Comparison of ENCODE assay signal across 16 cellular contexts in genomic region chr7:17619194-17619818, GRCh38.
A peak's percentile ranks its signal among the peaks of the same experiment; 100 is the strongest.
DNase-seq lines count a peak whose midpoint lies in the region; ATAC-seq and TF ChIP-seq lines count a peak whose summit lies in the region.
"Had no signal": no experiment of that assay in that cellular context is flagged by ENCODE, and none has a peak within 500 bp of the region (broad histone marks: within the 10 kb centered on the region; RNA-seq: fewer than 3 reads in every experiment).

No MANE protein-coding gene starts in this region.

- peak overlapping the region in 1 of 2 experiments; percentile 26 for H3K4ac ChIP-seq in mesenchymal stem cell (ENCODE audit: low read depth in 1 of 2, low read length in 2 of 2)

- no TSS peak for BruUV-seq in Caco-2 (replicated peaks; lab: Mats Ljungman, UMichigan)

- H3K14ac ChIP-seq in mesenchymal stem cell (ENCODE audit: low read length in 2 of 2) = no peak overlapping the region

- no peak overlapping the region for H2BK12ac ChIP-seq in mesenchymal stem cell (ENCODE audit: low read length in 2 of 2)

- no peak overlapping the region for H4K91ac ChIP-seq in mesenchymal stem cell (ENCODE audit: low read length)

- no peak overlapping the region for H4K8ac ChIP-seq in mesenchymal stem cell (ENCODE audit: low read length)

- no peak overlapping the region for H2BK5ac ChIP-seq in mesenchymal stem cell (ENCODE audit: low read depth, low read length, poor library complexity, severe bottlenecking)

- H3K4me1 ChIP-seq in Caco-2 = peaks cover 42% of the 10 kb centered on the region
- H3K4me1 ChIP-seq in colonic mucosa = no peaks in the 10 kb centered on the region
- no peaks in the 10 kb centered on the region for H3K4me1 ChIP-seq in mesenchymal stem cell (ENCODE audit: control insufficient read depth, insufficient read depth, low read depth, low read length)
- H3K4me1 ChIP-seq: Peyer's patch had no signal

- H3K9ac ChIP-seq in colonic mucosa (ENCODE audit: low read depth in 2 of 2, low read length in 2 of 2) (no peak overlapping the region), mesenchymal stem cell (ENCODE audit: low read length) (no peak overlapping the region)
- H3K9ac ChIP-seq: KMS-11 had no signal

- no peaks in the 10 kb centered on the region for H3K27me3 Mint-ChIP-seq in Caco-2 (ENCODE audit: insufficient read depth, unreplicated experiment)
- H3K27me3 Mint-ChIP-seq in activated CD4-positive, alpha-beta memory T cell treated with anti-CD3 and anti-CD28 coated beads for 36 hours = no peaks in the 10 kb centered on the region

- no peak overlapping the region for H3K23ac ChIP-seq in mesenchymal stem cell (ENCODE audit: low read length in 2 of 2)

- H2AK5ac ChIP-seq in mesenchymal stem cell (ENCODE audit: low read length, severe bottlenecking) = no peak overlapping the region

- CTCF ChIA-PET in Caco-2 (lab: Charles Lee) = interaction anchor here (0.8 to 1.5 kb wide), 2 partner anchors 16 to 317 kb away, joined by 3 to 4 read pairs; no protein-coding TSS in a partner anchor
- CTCF ChIA-PET in activated CD4-positive, alpha-beta memory T cell treated with anti-CD3 and anti-CD28 coated beads for 36 hours (lab: Charles Lee) = no interaction called here

- ATAC-seq in GM21515 (IDR thresholded peaks at IDR 0.05; ENCODE audit: unreplicated experiment) = no peak

- no peak overlapping the region for H3K4me3 Mint-ChIP-seq in Caco-2 (ENCODE audit: unreplicated experiment)
- no peak overlapping the region for H3K4me3 Mint-ChIP-seq in activated CD4-positive, alpha-beta memory T cell treated with anti-CD3 and anti-CD28 coated beads for 36 hours

- H3K9me3 ChIP-seq in Caco-2 = no peaks in the 10 kb centered on the region; the same call in 1 of the 2 replicates
- no peaks in the 10 kb centered on the region for H3K9me3 ChIP-seq in colonic mucosa
- no peaks in the 10 kb centered on the region for H3K9me3 ChIP-seq in mesenchymal stem cell (ENCODE audit: control insufficient read depth, low read length)
- H3K9me3 ChIP-seq: BE2C, Peyer's patch had no signal

- no peak for TF ChIP-seq EP300 in Ishikawa (IDR thresholded peaks at IDR 0.05; ENCODE audit: borderline replicate concordance)

- no peaks in the 10 kb centered on the region for H3K27me3 ChIP-seq in Caco-2 (replicated peaks; ENCODE audit: control insufficient read depth, insufficient read depth, low read length)
- H3K27me3 ChIP-seq in colonic mucosa = no peaks in the 10 kb centered on the region
- H3K27me3 ChIP-seq in mesenchymal stem cell (ENCODE audit: control insufficient read depth in 1 of 2, insufficient read depth in 1 of 2, low read length in 2 of 2) = no peaks in the 10 kb centered on the region
- H3K27me3 ChIP-seq: BE2C, Peyer's patch had no signal

- no peak overlapping the region for H2BK15ac ChIP-seq in mesenchymal stem cell (ENCODE audit: low read depth, poor library complexity, severe bottlenecking)

- DNase-seq in Caco-2 = no peak
- DNase-seq in colonic mucosa = no peak
- no peak for DNase-seq in mesenchymal stem cell
- no peak for DNase-seq in activated CD4-positive, alpha-beta memory T cell treated with anti-CD3 and anti-CD28 coated beads for 36 hours
- DNase-seq in NCI-H2227 (lab: John Stamatoyannopoulos, UW; ENCODE audit: unreplicated experiment) = no peak
- DNase-seq: BE2C, EL, GF-D8, NCI-H1417, NCI-H1694 treated with DMSO at 0.1 percent for 48 hours, NCI-H446 treated with DMSO at 0.1 percent for 48 hours, NCI-H526 treated with DMSO at 0.1 percent for 48 hours, Peyer's patch had no signal

- H3K79me1 ChIP-seq in mesenchymal stem cell (replicated peaks; ENCODE audit: low read length, poor library complexity, severe bottlenecking) = no peaks in the 10 kb centered on the region

- WGBS in mesenchymal stem cell = 97% methylated on average over 4 of the region's 5 CpGs

- no peak overlapping the region for H3K4me3 ChIP-seq in Caco-2 (ENCODE audit: low read depth, low read length)
- H3K4me3 ChIP-seq in colonic mucosa = no peak overlapping the region
- no peak overlapping the region for H3K4me3 ChIP-seq in mesenchymal stem cell (ENCODE audit: insufficient read depth in 1 of 2, low read depth in 1 of 2, low read length in 2 of 2)

- TF ChIP-seq CTCF in Caco-2 (IDR thresholded peaks at IDR 0.05; ENCODE audit: insufficient read depth in 1 of 2, low read depth in 1 of 2, low read length in 1 of 2, severe bottlenecking in 1 of 2, unreplicated experiment in 1 of 2) (no peak), colonic mucosa (IDR thresholded peaks at IDR 0.05) (no peak)

- H3K27ac ChIP-seq in colonic mucosa = peak overlapping the region; percentile 6
- H3K27ac ChIP-seq in mesenchymal stem cell (ENCODE audit: low read length, poor library complexity, severe bottlenecking) = no peak overlapping the region
- H3K27ac ChIP-seq: KMS-11, Peyer's patch had no signal

- intact Hi-C loops in Caco-2 (cut with micrococcal nuclease; ENCODE audit: unreplicated experiment) = loop anchor here (2.0 to 5.0 kb wide), 3 partner anchors 39 to 122 kb away; no protein-coding TSS in a partner anchor
- intact Hi-C loops in colonic mucosa (cut with DNase I) = no loop called here
- intact Hi-C loops in activated CD4-positive, alpha-beta memory T cell treated with anti-CD3 and anti-CD28 coated beads for 36 hours (cut with micrococcal nuclease) = no loop called here

- TF ChIP-seq RAD21 in Ishikawa (IDR thresholded peaks at IDR 0.05; ENCODE audit: low read depth) = no peak

- H3K4me1 Mint-ChIP-seq in Caco-2 (ENCODE audit: low read depth, unreplicated experiment) = peaks cover 26% of the 10 kb centered on the region
- no peaks in the 10 kb centered on the region for H3K4me1 Mint-ChIP-seq in activated CD4-positive, alpha-beta memory T cell treated with anti-CD3 and anti-CD28 coated beads for 36 hours (ENCODE audit: low read depth)

- H3K9me3 Mint-ChIP-seq in Caco-2 (ENCODE audit: unreplicated experiment) = no peaks in the 10 kb centered on the region
- H3K9me3 Mint-ChIP-seq in activated CD4-positive, alpha-beta memory T cell treated with anti-CD3 and anti-CD28 coated beads for 36 hours = no peaks in the 10 kb centered on the region

- no peaks in the 10 kb centered on the region for H3K36me3 Mint-ChIP-seq in Caco-2 (ENCODE audit: insufficient read depth, unreplicated experiment)
- H3K36me3 Mint-ChIP-seq in activated CD4-positive, alpha-beta memory T cell treated with anti-CD3 and anti-CD28 coated beads for 36 hours = no peaks in the 10 kb centered on the region

- H3K4me2 ChIP-seq in mesenchymal stem cell (ENCODE audit: low read length, poor library complexity, severe bottlenecking) = no peak overlapping the region
- H3K4me2 ChIP-seq: KMS-11 had no signal

- peak overlapping the region; percentile 8 to 12 for H3K18ac ChIP-seq in mesenchymal stem cell (ENCODE audit: low read depth in 1 of 2, low read length in 2 of 2)

- no peak overlapping the region for H2BK120ac ChIP-seq in mesenchymal stem cell (ENCODE audit: low read depth, low read length)

- H3K27ac Mint-ChIP-seq in Caco-2 (ENCODE audit: unreplicated experiment) = peak overlapping the region; percentile 83
- no peak overlapping the region for H3K27ac Mint-ChIP-seq in activated CD4-positive, alpha-beta memory T cell treated with anti-CD3 and anti-CD28 coated beads for 36 hours

- H3K36me3 ChIP-seq in Caco-2 (ENCODE audit: control insufficient read depth, insufficient read depth, low read length) = no peaks in the 10 kb centered on the region
- no peaks in the 10 kb centered on the region for H3K36me3 ChIP-seq in colonic mucosa
- no peaks in the 10 kb centered on the region for H3K36me3 ChIP-seq in mesenchymal stem cell (ENCODE audit: control insufficient read depth in 1 of 2, insufficient read depth in 2 of 2, low read depth in 1 of 2, low read length in 2 of 2)
- H3K36me3 ChIP-seq: BE2C, Peyer's patch had no signal

- no peak overlapping the region for H2AFZ ChIP-seq in mesenchymal stem cell (ENCODE audit: low read depth, low read length)

- POLR2A ChIA-PET in Caco-2 (lab: Charles Lee) = interaction anchor here (1.1 kb wide), 1 partner anchor 321 kb away, joined by 3 read pairs; no protein-coding TSS in a partner anchor
- POLR2A ChIA-PET in activated CD4-positive, alpha-beta memory T cell treated with anti-CD3 and anti-CD28 coated beads for 36 hours (lab: Charles Lee) = no interaction called here

TF ChIP-seq in Ishikawa, 13 proteins besides CTCF, POLR2A, EP300 and RAD21:
- TF ChIP-seq REST (IDR thresholded peaks at IDR 0.05; ENCODE audit: low read depth) = no peak
- TF ChIP-seq NFIC (IDR thresholded peaks at IDR 0.05) = 0 out of 2 replicates have a peak, but pooled peaks have one; percentile 17
